9 cellular contexts compared by ENCODE assay signal in genomic region chr1:30748699-30749401, GRCh38. TPM values are rescaled to one million over a fixed set of nuclear protein-coding genes. Genes with fewer than 3 reads are reported as not detected.
DNase-seq lines count a peak whose midpoint lies in the region; ATAC-seq and TF ChIP-seq lines count a peak whose summit lies in the region.
"Had no signal": no experiment of that assay in that cellular context is flagged by ENCODE, and none has a peak within 500 bp of the region (broad histone marks: within the 10 kb centered on the region; RNA-seq: fewer than 3 reads in every experiment).

No MANE protein-coding gene starts in this region.

- no peak for TF ChIP-seq CTCF in activated CD8-positive, alpha-beta T cell treated with anti-CD3 and anti-CD28 coated beads for 36 hours (IDR thresholded peaks at IDR 0.05)
- TF ChIP-seq CTCF in transverse colon (IDR thresholded peaks at IDR 0.05) = no peak

- H3K4me3 ChIP-seq in right cardiac atrium (ENCODE audit: low read length) = no peak overlapping the region
- H3K4me3 ChIP-seq in transverse colon = no peak overlapping the region

- H3K36me3 ChIP-seq in transverse colon = no peaks in the 10 kb centered on the region

- H3K4me1 Mint-ChIP-seq in activated CD8-positive, alpha-beta T cell treated with anti-CD3 and anti-CD28 coated beads for 36 hours (ENCODE audit: low read depth) = peaks cover 98% of the 10 kb centered on the region

- H3K4me1 ChIP-seq in right cardiac atrium (ENCODE audit: control insufficient read depth, insufficient read depth, low read length) (no peaks in the 10 kb centered on the region), transverse colon (peaks cover 0 to 67% (median 17%) of the 10 kb centered on the region in 4 donors)

- POLR2A ChIA-PET in activated CD8-positive, alpha-beta T cell treated with anti-CD3 and anti-CD28 coated beads for 36 hours (lab: Charles Lee) = interaction anchor here (0.9 to 36.3 kb wide), 5 partner anchors 8 to 33 kb away, joined by 3 to 671 read pairs (median 13); partner anchors contain the start of genes LAPTM5 and MATN1

- peak in 1 of 2 donors; percentile 5 for ATAC-seq in right cardiac atrium
- ATAC-seq in Right ventricle myocardium superior (ENCODE audit: poor library complexity) = no peak
- peak; percentile 14 for ATAC-seq in activated CD8-positive, alpha-beta T cell treated with anti-CD3 and anti-CD28 coated beads for 36 hours
- no peak for ATAC-seq in HG03135 (IDR thresholded peaks at IDR 0.05; ENCODE audit: unreplicated experiment)

- WGBS in right cardiac atrium = 62% methylated on average over 16 of the region's 16 CpGs
- 65 to 67% methylated on average over 8 to 16 of the region's 16 CpGs for WGBS in transverse colon (ENCODE audit: low coverage in 1 of 2), 2 donors

- H3K27ac ChIP-seq in right cardiac atrium (ENCODE audit: low read length) (no peak overlapping the region), transverse colon (peak overlapping the region; percentile 40 to 84 (median 56))

- no peaks in the 10 kb centered on the region for H3K27me3 Mint-ChIP-seq in activated CD8-positive, alpha-beta T cell treated with anti-CD3 and anti-CD28 coated beads for 36 hours

- in situ Hi-C loops in transverse colon (cut with MboI; ENCODE audit: low pct_ligation_motif_present in 1 of 4, low pct_unique_long_range_greater_than_20kb in 1 of 4, low sequenced_read_pairs in 3 of 4) = no loop called here

- DNase-seq in right cardiac atrium (peak in 2 of 3 donors; percentile 14 to 40), Right ventricle myocardium superior (no peak), inferior parietal cortex (ENCODE audit: extremely low spot score) (peak; percentile 69), transverse colon (no peak), NCI-H345 treated with DMSO at 0.1 percent for 48 hours (lab: John Stamatoyannopoulos, UW; ENCODE audit: unreplicated experiment) (no peak), EL (no peak)
- peak; percentile 59 for DNase-seq in activated CD8-positive, alpha-beta T cell treated with anti-CD3 and anti-CD28 coated beads for 36 hours
- DNase-seq: SK-N-SH had no signal

- H3K4me3 Mint-ChIP-seq in activated CD8-positive, alpha-beta T cell treated with anti-CD3 and anti-CD28 coated beads for 36 hours = peak overlapping the region; percentile 87

- TF ChIP-seq EP300 in transverse colon (IDR thresholded peaks at IDR 0.05; ENCODE audit: low read depth) = no peak

- H3K27ac Mint-ChIP-seq in activated CD8-positive, alpha-beta T cell treated with anti-CD3 and anti-CD28 coated beads for 36 hours = peak overlapping the region; percentile 98

- no peaks in the 10 kb centered on the region for H3K9me3 ChIP-seq in right cardiac atrium (ENCODE audit: control insufficient read depth, low read length)
- no peaks in the 10 kb centered on the region for H3K9me3 ChIP-seq in transverse colon
- H3K9me3 ChIP-seq: SK-N-SH had no signal

- H3K27me3 ChIP-seq in right cardiac atrium (ENCODE audit: control insufficient read depth, insufficient read depth) (no peaks in the 10 kb centered on the region), transverse colon (no peaks in the 10 kb centered on the region)

- intact Hi-C loops in right cardiac atrium (cut with DNase I) (no loop called here), Right ventricle myocardium superior (cut with DNase I) (no loop called here), transverse colon (cut with DNase I; ENCODE audit: low total_unique reads) (no loop called here)
- intact Hi-C loops in activated CD8-positive, alpha-beta T cell treated with anti-CD3 and anti-CD28 coated beads for 36 hours (cut with micrococcal nuclease) = no loop called here

- no peaks in the 10 kb centered on the region for H3K9me3 Mint-ChIP-seq in activated CD8-positive, alpha-beta T cell treated with anti-CD3 and anti-CD28 coated beads for 36 hours

- peaks cover 71% of the 10 kb centered on the region for H3K36me3 Mint-ChIP-seq in activated CD8-positive, alpha-beta T cell treated with anti-CD3 and anti-CD28 coated beads for 36 hours (ENCODE audit: low read depth)

- no peak for TF ChIP-seq POLR2A in transverse colon (IDR thresholded peaks at IDR 0.05)

- CTCF ChIA-PET in activated CD8-positive, alpha-beta T cell treated with anti-CD3 and anti-CD28 coated beads for 36 hours (lab: Charles Lee) = interaction anchor here (0.8 to 15.2 kb wide), 5 partner anchors 10 to 31 kb away, joined by 3 to 186 read pairs (median 5); no protein-coding TSS in a partner anchor

RNA-seq across cellular contexts. Expression of gene LAPTM5, which starts 8.7 kb away (rescaled TPM):
- total RNA-seq in right cardiac atrium (10 to 100 TPM; 25.4 to 55.1 (median 40.5) TPM), Right ventricle myocardium superior (19.5 TPM), transverse colon (10 to 100 TPM in 3 of 4 donors, 1 to 10 TPM in 1; 5.2 to 66.6 (median 34.5) TPM)
- polyA plus RNA-seq in right cardiac atrium = 14.4 TPM
- 100 to 1,000 TPM; 229 to 237 TPM for total RNA-seq in activated CD8-positive, alpha-beta T cell treated with anti-CD3 and anti-CD28 coated beads for 36 hours

RNA-seq across cellular contexts. Expression of gene MATN1, which starts 25.5 kb away (rescaled TPM):
- not detected for total RNA-seq in right cardiac atrium
- 0.07 TPM for polyA plus RNA-seq in right cardiac atrium
- not detected for total RNA-seq in Right ventricle myocardium superior
- 1 to 10 TPM in 1 of 2 experiments, under 1 TPM in 1; 0.45 to 1.4 TPM for total RNA-seq in activated CD8-positive, alpha-beta T cell treated with anti-CD3 and anti-CD28 coated beads for 36 hours
- not detected for total RNA-seq in transverse colon

Comparison
In these comparisons a context has a peak if more than half of its experiments do, and no peak if none do; other contexts are left out.
1. DNase-seq: peak in right cardiac atrium (2 of 3), activated CD8-positive, alpha-beta T cell treated with anti-CD3 and anti-CD28 coated beads for 36 hours (single experiment) and inferior parietal cortex (single experiment); none in Right ventricle myocardium superior (single experiment), transverse colon (single experiment), NCI-H345 treated with DMSO at 0.1 percent for 48 hours (single experiment) and EL (single experiment).